26 cellular contexts compared by ENCODE assay signal in genomic region chr3:185405664-185406063, GRCh38.
"Had no signal": no experiment of that assay in that cellular context is flagged by ENCODE, and none has a peak within 500 bp of the region (broad histone marks: within the 10 kb centered on the region; RNA-seq: fewer than 3 reads in every experiment).

No MANE protein-coding gene starts in this region.

- FAIRE-seq: astrocyte, colon, endothelial cell of umbilical vein, islet of Langerhans had no signal

- H3K9ac ChIP-seq: neural progenitor cell had no signal

- H3K36me3 ChIP-seq: adrenal gland, breast epithelium, gastrocnemius medialis, neural progenitor cell had no signal

- H3K4me1 Mint-ChIP-seq: activated T-helper 17 cell treated with anti-CD3 and anti-CD28 coated beads, Interleukin-2, amount 50 U/mL, for 72 hours; central memory CD8-positive, alpha-beta T cell; naive thymus-derived CD8-positive, alpha-beta T cell; stimulated activated naive B cell treated with anti-CD40 and anti-IgM and Interleukin-4, amounts not matched to agents 10 μg/mL and 1 μg/mL and 100 μg/mL, for 72 hours; T-cell had no signal

- H3K36me3 Mint-ChIP-seq: activated naive CD8-positive, alpha-beta T cell; naive thymus-derived CD8-positive, alpha-beta T cell; neural progenitor cell; stimulated activated naive B cell treated with anti-CD40 and anti-IgM and Interleukin-4, amounts not matched to agents 10 μg/mL and 1 μg/mL and 100 μg/mL, for 72 hours; T-cell had no signal

- H3K27ac Mint-ChIP-seq: activated naive CD8-positive, alpha-beta T cell; activated T-helper 17 cell treated with anti-CD3 and anti-CD28 coated beads, Interleukin-2, amount 50 U/mL, for 72 hours; effector memory CD8-positive, alpha-beta T cell; naive thymus-derived CD8-positive, alpha-beta T cell; neural progenitor cell; stimulated activated naive B cell treated with anti-CD40 and anti-IgM and Interleukin-4, amounts not matched to agents 10 μg/mL and 1 μg/mL and 100 μg/mL, for 72 hours; T-cell; T-helper 2 cell treated with Interferon-gamma antibody and Interleukin-4, amounts not matched to agents 5 μg/mL and 100 μg/mL, for 36 hours had no signal

- H3K27ac ChIP-seq: adrenal gland, breast epithelium, gastrocnemius medialis, neural progenitor cell, VCaP had no signal

- H3K4me1 ChIP-seq: breast epithelium, neural progenitor cell had no signal

- H3K4me3 ChIP-seq: adrenal gland, breast epithelium, gastrocnemius medialis, neural progenitor cell had no signal

- H3K27me3 ChIP-seq: adrenal gland, breast epithelium, gastrocnemius medialis, neural progenitor cell had no signal

- H3K4me2 ChIP-seq: neural progenitor cell had no signal

- H3K27me3 Mint-ChIP-seq: activated naive CD8-positive, alpha-beta T cell; activated T-helper 17 cell treated with anti-CD3 and anti-CD28 coated beads, Interleukin-2, amount 50 U/mL, for 72 hours; central memory CD8-positive, alpha-beta T cell; stimulated activated naive B cell treated with anti-CD40 and anti-IgM and Interleukin-4, amounts not matched to agents 10 μg/mL and 1 μg/mL and 100 μg/mL, for 72 hours had no signal

- H3K4me3 Mint-ChIP-seq: activated naive CD8-positive, alpha-beta T cell; activated T-helper 17 cell treated with anti-CD3 and anti-CD28 coated beads, Interleukin-2, amount 50 U/mL, for 72 hours; central memory CD8-positive, alpha-beta T cell; effector memory CD8-positive, alpha-beta T cell; naive thymus-derived CD8-positive, alpha-beta T cell; neural progenitor cell; stimulated activated naive B cell treated with anti-CD40 and anti-IgM and Interleukin-4, amounts not matched to agents 10 μg/mL and 1 μg/mL and 100 μg/mL, for 72 hours; T-cell; T-helper 2 cell treated with Interferon-gamma antibody and Interleukin-4, amounts not matched to agents 5 μg/mL and 100 μg/mL, for 36 hours had no signal

- ATAC-seq: activated T-helper 17 cell treated with anti-CD3 and anti-CD28 coated beads, Interleukin-2, amount 50 U/mL, for 72 hours; effector memory CD8-positive, alpha-beta T cell; gastrocnemius medialis; left cardiac atrium; naive thymus-derived CD8-positive, alpha-beta T cell; stimulated activated naive B cell treated with anti-CD40 and anti-IgM and Interleukin-4, amounts not matched to agents 10 μg/mL and 1 μg/mL and 100 μg/mL, for 72 hours; T-cell had no signal

- H2AFZ ChIP-seq: neural progenitor cell had no signal

- H3K9me3 ChIP-seq: adrenal gland, breast epithelium, gastrocnemius medialis had no signal

- H3K9me3 Mint-ChIP-seq: activated T-helper 17 cell treated with anti-CD3 and anti-CD28 coated beads, Interleukin-2, amount 50 U/mL, for 72 hours; central memory CD8-positive, alpha-beta T cell; effector memory CD8-positive, alpha-beta T cell; naive thymus-derived CD8-positive, alpha-beta T cell; neural progenitor cell; stimulated activated naive B cell treated with anti-CD40 and anti-IgM and Interleukin-4, amounts not matched to agents 10 μg/mL and 1 μg/mL and 100 μg/mL, for 72 hours; T-cell; T-helper 2 cell treated with Interferon-gamma antibody and Interleukin-4, amounts not matched to agents 5 μg/mL and 100 μg/mL, for 36 hours had no signal

- DNase-seq: activated CD4-positive, alpha-beta T cell treated with anti-CD3 and anti-CD28 coated beads for 1 hour; activated CD4-positive, alpha-beta T cell treated with anti-CD3 and anti-CD28 coated beads, Interleukin-2, amount 50 U/mL, for 1 hour; activated naive CD4-positive, alpha-beta T cell; activated T-cell treated with anti-CD3 and anti-CD28 coated beads, Interleukin-2, amount 50 U/mL, for 1 hour; adrenal gland; effector memory CD8-positive, alpha-beta T cell; gastrocnemius medialis; head of caudate nucleus; left cardiac atrium; naive thymus-derived CD8-positive, alpha-beta T cell; retina; stimulated activated CD4-positive, alpha-beta T cell treated with anti-CD3 and anti-CD28 coated beads, Interleukin-2, amount 100 ng/mL, for 48 hours; stimulated activated CD8-positive, alpha-beta memory T cell treated with anti-CD3 and anti-CD28 coated beads, Interleukin-4, amount 100 ng/mL, for 48 hours; stimulated activated naive B cell treated with anti-CD40 and anti-IgM and Interleukin-4, amounts not matched to agents 10 μg/mL and 1 μg/mL and 100 μg/mL, for 72 hours; T-cell had no signal
